Comparison of ENCODE assay signal across 17 cellular contexts in the genomic region with DNA sequence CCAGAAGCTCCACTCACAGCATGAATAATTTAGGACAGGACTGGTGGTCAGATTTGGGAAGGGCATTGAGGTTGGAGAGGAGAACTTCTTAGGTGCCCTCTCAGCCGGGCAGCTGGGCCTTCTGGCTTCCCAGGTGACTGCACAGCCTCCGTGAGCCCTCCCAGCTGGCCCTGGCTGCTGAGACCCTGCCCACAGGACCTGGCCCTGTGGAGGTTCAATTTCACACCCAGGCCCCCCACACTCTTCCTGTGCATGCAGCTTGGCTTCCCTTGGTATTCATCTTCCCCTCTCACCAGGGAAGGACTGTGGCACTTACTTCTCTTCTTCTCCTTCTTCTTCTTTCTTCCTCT. TPM values are rescaled to one million over a fixed set of nuclear protein-coding genes. Genes with fewer than 3 reads are reported as not detected.
DNase-seq lines count a peak whose midpoint lies in the region; ATAC-seq and TF ChIP-seq lines count a peak whose summit lies in the region.
"Had no signal": no experiment of that assay in that cellular context is flagged by ENCODE, and none has a peak within 500 bp of the region (broad histone marks: within the 10 kb centered on the region; RNA-seq: fewer than 3 reads in every experiment).

No MANE protein-coding gene starts in this region.

- 50 to 76% (median 59%) methylated on average over 1 to 2 of the region's 2 CpGs for WGBS in spleen, 5 donors

- no peaks in the 10 kb centered on the region for H3K9me3 Mint-ChIP-seq in HFFc6
- H3K9me3 Mint-ChIP-seq in activated naive CD8-positive, alpha-beta T cell treated with anti-CD3 and anti-CD28 coated beads for 36 hours: no peaks in the 10 kb centered on the region

- peaks cover 16 to 21% (median 18%) of the 10 kb centered on the region in 11 experiments for H3K27me3 ChIP-seq in BLaER1 treated with 17β-estradiol and CSF1 and Interleukin-3, amounts not matched to agents 10 nM and 100 nM
- no peaks in the 10 kb centered on the region for H3K27me3 ChIP-seq in dorsolateral prefrontal cortex
- peaks cover 0 to 23% (median 12%) of the 10 kb centered on the region in 7 donors for H3K27me3 ChIP-seq in spleen (replicated peaks in 1 of 7)
- H3K27me3 ChIP-seq in colonic mucosa: peaks cover 8% of the 10 kb centered on the region

- H3K9ac ChIP-seq in BLaER1 treated with 17β-estradiol and CSF1 and Interleukin-3, amounts not matched to agents 10 nM and 100 nM: no peak overlapping the region
- H3K9ac ChIP-seq in colonic mucosa (ENCODE audit: low read depth in 2 of 2, low read length in 2 of 2): no peak overlapping the region

- no peak for TF ChIP-seq POLR2A in spleen (IDR thresholded peaks at IDR 0.05)

- H3K4me3 Mint-ChIP-seq in HFFc6: no peak overlapping the region
- H3K4me3 Mint-ChIP-seq in activated naive CD8-positive, alpha-beta T cell treated with anti-CD3 and anti-CD28 coated beads for 36 hours: no peak overlapping the region
- H3K4me3 Mint-ChIP-seq: activated naive CD8-positive, alpha-beta T cell treated with anti-CD3 and anti-CD28 coated beads, Interleukin-2, amount 50 U/mL, for 24 hours; activated T-helper 1 cell treated with anti-CD3 and anti-CD28 coated beads, Interleukin-12 subunit alpha, Interleukin-12 subunit beta, Interleukin-2, Interleukin-4 antibody, amounts not matched to agents 30 ng/mL and 10 ng/mL and 1 ng/mL, durations not matched to agents 14 hours and 24 hours and 36 hours; CD8-positive, alpha-beta T cell had no signal

- H3K4me1 Mint-ChIP-seq in HFFc6 (ENCODE audit: low read depth): peaks cover 16% of the 10 kb centered on the region
- H3K4me1 Mint-ChIP-seq in activated naive CD8-positive, alpha-beta T cell treated with anti-CD3 and anti-CD28 coated beads for 36 hours: peaks cover 5% of the 10 kb centered on the region

- H3K27me3 Mint-ChIP-seq in HFFc6 (ENCODE audit: insufficient read depth): peaks cover 3% of the 10 kb centered on the region; the same call in 1 of the 2 replicates
- peaks cover 11% of the 10 kb centered on the region for H3K27me3 Mint-ChIP-seq in activated naive CD8-positive, alpha-beta T cell treated with anti-CD3 and anti-CD28 coated beads for 36 hours

- H3K4me2 ChIP-seq in BLaER1 treated with 17β-estradiol and CSF1 and Interleukin-3, amounts not matched to agents 10 nM and 100 nM: peak overlapping the region in 9 of 11 experiments; percentile 13 to 69 (median 43); a peak in 14 of 22 replicates

- no peak overlapping the region for H3K4me3 ChIP-seq in BLaER1 treated with 17β-estradiol and CSF1 and Interleukin-3, amounts not matched to agents 10 nM and 100 nM
- H3K4me3 ChIP-seq in dorsolateral prefrontal cortex (no peak overlapping the region), spleen (no peak overlapping the region), colonic mucosa (no peak overlapping the region)
- H3K4me3 ChIP-seq: esophagus squamous epithelium, left lung had no signal

- peaks cover 6 to 14% (median 11%) of the 10 kb centered on the region in 11 experiments; a peak in 20 of 22 replicates for H3K9me3 ChIP-seq in BLaER1 treated with 17β-estradiol and CSF1 and Interleukin-3, amounts not matched to agents 10 nM and 100 nM (replicated peaks in 1 of 11)
- H3K9me3 ChIP-seq in spleen: peaks cover 0 to 10% (median 7%) of the 10 kb centered on the region in 8 donors
- H3K9me3 ChIP-seq in colonic mucosa: no peaks in the 10 kb centered on the region
- H3K9me3 ChIP-seq: esophagus squamous epithelium had no signal

- no peaks in the 10 kb centered on the region; a peak in 1 of 22 replicates for H3K36me3 ChIP-seq in BLaER1 treated with 17β-estradiol and CSF1 and Interleukin-3, amounts not matched to agents 10 nM and 100 nM
- H3K36me3 ChIP-seq in spleen (no peaks in the 10 kb centered on the region), colonic mucosa (no peaks in the 10 kb centered on the region)
- H3K36me3 ChIP-seq: esophagus squamous epithelium, left lung had no signal

- intact Hi-C loops in dorsolateral prefrontal cortex (cut with DNase I) (no loop called here), spleen (cut with DNase I; ENCODE audit: low total_unique reads) (no loop called here), colonic mucosa (cut with DNase I) (no loop called here)

- no peak overlapping the region for H3K27ac ChIP-seq in BLaER1 treated with 17β-estradiol and CSF1 and Interleukin-3, amounts not matched to agents 10 nM and 100 nM
- peak overlapping the region in 47 of 59 donors; percentile 1 to 87 (median 65) for H3K27ac ChIP-seq in dorsolateral prefrontal cortex
- H3K27ac ChIP-seq in spleen: peak overlapping the region in 6 of 8 donors; percentile 58 to 82 (median 76)
- no peak overlapping the region for H3K27ac ChIP-seq in colonic mucosa
- H3K27ac ChIP-seq: left lung had no signal

- peak overlapping the region; percentile 74 for H3K27ac Mint-ChIP-seq in HFFc6
- H3K27ac Mint-ChIP-seq in activated naive CD8-positive, alpha-beta T cell treated with anti-CD3 and anti-CD28 coated beads for 36 hours: no peak overlapping the region
- H3K27ac Mint-ChIP-seq: activated naive CD8-positive, alpha-beta T cell treated with anti-CD3 and anti-CD28 coated beads, Interleukin-2, amount 50 U/mL, for 24 hours; activated T-helper 1 cell treated with anti-CD3 and anti-CD28 coated beads, Interleukin-12 subunit alpha, Interleukin-12 subunit beta, Interleukin-2, Interleukin-4 antibody, amounts not matched to agents 30 ng/mL and 10 ng/mL and 1 ng/mL, durations not matched to agents 14 hours and 24 hours and 36 hours; CD8-positive, alpha-beta T cell had no signal

- H4K20me1 ChIP-seq in BLaER1 treated with 17β-estradiol and CSF1 and Interleukin-3, amounts not matched to agents 10 nM and 100 nM: no peaks in the 10 kb centered on the region

- no peaks in the 10 kb centered on the region for H3K36me3 Mint-ChIP-seq in HFFc6 (ENCODE audit: low read depth)
- no peaks in the 10 kb centered on the region for H3K36me3 Mint-ChIP-seq in activated naive CD8-positive, alpha-beta T cell treated with anti-CD3 and anti-CD28 coated beads for 36 hours
- H3K36me3 Mint-ChIP-seq: CD8-positive, alpha-beta T cell had no signal

- ATAC-seq in activated CD4-positive, CD25-positive, alpha-beta regulatory T cell treated with anti-CD3 and anti-CD28 coated beads, Interleukin-2, amount 50 U/mL, for 24 hours: no peak
- ATAC-seq: activated naive CD8-positive, alpha-beta T cell treated with anti-CD3 and anti-CD28 coated beads, Interleukin-2, amount 50 U/mL, for 24 hours; CD8-positive, alpha-beta T cell had no signal

- DNase-seq in HFFc6 (no peak), dorsolateral prefrontal cortex (peak in 2 of 10 donors; percentile 5 to 23), spleen (peak; percentile 53), colonic mucosa (no peak)
- no peak for DNase-seq in activated naive CD8-positive, alpha-beta T cell treated with anti-CD3 and anti-CD28 coated beads for 36 hours
- DNase-seq: activated CD4-positive, alpha-beta T cell treated with anti-CD3 and anti-CD28 coated beads for 48 hours; activated naive CD8-positive, alpha-beta T cell treated with anti-CD3 and anti-CD28 coated beads, Interleukin-2, amount 50 U/mL, for 24 hours; CD8-positive, alpha-beta T cell; central memory CD4-positive, alpha-beta T cell; DMS153; effector memory CD4-positive, alpha-beta T cell; esophagus squamous epithelium; left lung; T-helper 1 cell had no signal

- no peak for TF ChIP-seq CTCF in HFFc6 (IDR thresholded peaks at IDR 0.05)
- no peak for TF ChIP-seq CTCF in dorsolateral prefrontal cortex (IDR thresholded peaks at IDR 0.05 in 54 of 56, conservative IDR thresholded peaks at IDR 0.05 in 2 of 56; ENCODE audit: low read depth in 1 of 56, partially characterized antibody in 56 of 56)
- no peak for TF ChIP-seq CTCF in spleen (IDR thresholded peaks at IDR 0.05 in 8 of 11, conservative IDR thresholded peaks at IDR 0.05 in 3 of 11)
- no peak for TF ChIP-seq CTCF in colonic mucosa (IDR thresholded peaks at IDR 0.05)

- H3K4me1 ChIP-seq in BLaER1 treated with 17β-estradiol and CSF1 and Interleukin-3, amounts not matched to agents 10 nM and 100 nM: peaks cover 8 to 29% (median 16%) of the 10 kb centered on the region in 10 experiments
- peaks cover 6 to 26% (median 17%) of the 10 kb centered on the region in 6 donors for H3K4me1 ChIP-seq in spleen
- H3K4me1 ChIP-seq in colonic mucosa: no peaks in the 10 kb centered on the region

RNA-seq across cellular contexts. Expression of a gene that starts 50.6 kb away (rescaled TPM):
- total RNA-seq in HFFc6 (2021; fragmentation: NEBNext Ultra II Directional; extraction: Animal tissue kit (Norgen Biotek cat#: 25700)): 100 to 1,000 TPM; 181 to 275 (median 249) TPM
- total RNA-seq in dorsolateral prefrontal cortex (100 to 1,000 TPM; 129 to 361 (median 263) TPM), spleen (100 to 1,000 TPM in 5 of 7 donors, 10 to 100 TPM in 2; 89.7 to 296 (median 120) TPM), colonic mucosa (100 to 1,000 TPM; 229 to 270 TPM)
- 100 to 1,000 TPM; 292 to 338 (median 297) TPM for polyA plus RNA-seq in spleen
- 100 to 1,000 TPM; 191 to 201 TPM for total RNA-seq in activated naive CD8-positive, alpha-beta T cell treated with anti-CD3 and anti-CD28 coated beads for 36 hours

Comparison
In these comparisons a context has a peak if more than half of its experiments do, and no peak if none do; other contexts are left out.
1. H3K27ac ChIP-seq: peak in dorsolateral prefrontal cortex (47 of 59) and spleen (6 of 8); none in BLaER1 treated with 17β-estradiol and CSF1 and Interleukin-3, amounts not matched to agents 10 nM and 100 nM (0 of 11) and colonic mucosa (single experiment).